ENCODE assay signal across 28 cellular contexts in the genomic region with DNA sequence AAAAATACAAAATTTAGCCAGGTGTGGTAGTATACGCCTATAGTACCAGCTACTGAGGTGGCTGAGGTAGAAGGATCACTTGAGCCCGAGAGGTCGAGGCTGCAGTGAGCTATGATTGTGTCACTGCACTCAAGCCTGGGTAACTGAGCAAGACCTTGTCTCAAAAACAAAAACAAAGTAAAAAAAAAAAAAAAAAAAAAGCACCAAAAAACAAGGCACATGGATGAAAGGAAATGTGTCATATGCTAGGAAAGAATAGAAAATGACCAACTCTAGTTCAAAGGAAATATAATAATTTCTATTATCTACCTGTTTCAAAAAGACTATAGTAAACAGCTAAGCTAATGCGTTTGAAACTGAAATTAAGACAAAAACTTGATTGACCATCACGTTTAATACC.
"Had no signal": no experiment of that assay in that cellular context is flagged by ENCODE, and none has a peak within 500 bp of the region (broad histone marks: within the 10 kb centered on the region; RNA-seq: fewer than 3 reads in every experiment).

No MANE protein-coding gene starts in this region.

- H3K27ac Mint-ChIP-seq: endodermal cell; memory B cell; stimulated activated naive CD8-positive, alpha-beta T cell treated with anti-CD3 and anti-CD28 coated beads, Interleukin-15, amount 100 ng/mL, for 72 hours had no signal

- DNase-seq: effector CD8-positive, alpha-beta T cell; endodermal cell; foreskin keratinocyte; glutamatergic neuron; heart right ventricle; hippocampal formation; left cardiac atrium; left ventricle myocardium inferior; lower lobe of right lung; natural killer cell; stimulated activated CD4-positive, alpha-beta T cell treated with anti-CD3 and anti-CD28 coated beads, Interleukin-12 subunit alpha, Interleukin-12 subunit beta, amount 100 ng/mL, for 4 hours; stimulated activated CD4-positive, alpha-beta T cell treated with anti-CD3 and anti-CD28 coated beads, Interleukin-1b, Interleukin-23, amount 100 ng/mL, for 48 hours; stimulated activated CD4-positive, alpha-beta T cell treated with anti-CD3 and anti-CD28 coated beads, Interleukin-4, amount 100 ng/mL, for 1 hour; stimulated activated CD8-positive, alpha-beta memory T cell treated with anti-CD3 and anti-CD28 coated beads, Interleukin-4, amount 100 ng/mL, for 48 hours; stimulated activated naive CD4-positive, alpha-beta T cell; stimulated activated naive CD8-positive, alpha-beta T cell treated with anti-CD3 and anti-CD28 coated beads, Interleukin-15, amount 100 ng/mL, for 72 hours; trophoblast cell had no signal

- H3K9me3 Mint-ChIP-seq: endodermal cell; memory B cell; natural killer cell; neural crest cell; stimulated activated naive CD8-positive, alpha-beta T cell treated with anti-CD3 and anti-CD28 coated beads, Interleukin-15, amount 100 ng/mL, for 72 hours had no signal

- H3K4me3 ChIP-seq: esophagus muscularis mucosa, heart right ventricle, left ventricle myocardium inferior, lower lobe of right lung, right atrium auricular region, smooth muscle cell, suprapubic skin, thyroid gland, vagina had no signal

- H3K27ac ChIP-seq: esophagus muscularis mucosa, foreskin keratinocyte, lower lobe of right lung, parathyroid adenoma, right atrium auricular region, suprapubic skin, thyroid gland, vagina had no signal

- H2AFZ ChIP-seq: parathyroid adenoma had no signal

- H3K36me3 Mint-ChIP-seq: natural killer cell had no signal

- H3K9me3 ChIP-seq: esophagus muscularis mucosa, heart right ventricle, left ventricle myocardium inferior, lower lobe of right lung, right atrium auricular region, suprapubic skin, thyroid gland, vagina had no signal

- H3K4me3 Mint-ChIP-seq: endodermal cell; memory B cell; natural killer cell; neural crest cell; stimulated activated naive CD8-positive, alpha-beta T cell treated with anti-CD3 and anti-CD28 coated beads, Interleukin-15, amount 100 ng/mL, for 72 hours had no signal

- ATAC-seq: foreskin keratinocyte; heart right ventricle; left cardiac atrium; natural killer cell; sciatic nerve; stimulated activated naive CD8-positive, alpha-beta T cell treated with anti-CD3 and anti-CD28 coated beads, Interleukin-15, amount 100 ng/mL, for 72 hours had no signal

- H3K36me3 ChIP-seq: left ventricle myocardium inferior, right atrium auricular region, suprapubic skin, thyroid gland had no signal

- H3K27me3 ChIP-seq: esophagus muscularis mucosa, foreskin keratinocyte, heart right ventricle, right atrium auricular region, suprapubic skin, thyroid gland, vagina had no signal

- H3K27me3 Mint-ChIP-seq: memory B cell; progenitor cell of endocrine pancreas; stimulated activated naive CD8-positive, alpha-beta T cell treated with anti-CD3 and anti-CD28 coated beads, Interleukin-15, amount 100 ng/mL, for 72 hours had no signal

- H3K4me2 ChIP-seq: smooth muscle cell had no signal
